1 cellular context compared by ENCODE assay signal in genomic region chr17:64667807-64668721, GRCh38.
A peak's percentile ranks its signal among the peaks of the same experiment; 100 is the strongest.
TF ChIP-seq lines count a peak whose summit lies in the region.

No MANE protein-coding gene starts in this region.

TF ChIP-seq in HCT116, 20 proteins besides CTCF, POLR2A, EP300 and RAD21:
- TF ChIP-seq TCF7L2 (IDR thresholded peaks at IDR 0.05; ENCODE audit: borderline replicate concordance, extremely low read depth, insufficient read depth, insufficient read length) (peak; percentile 71), CEBPB (IDR thresholded peaks at IDR 0.05; ENCODE audit: low read depth) (peak; percentile 29; the same call in 1 of the 2 replicates), SP1 (IDR thresholded peaks at IDR 0.05; ENCODE audit: low read depth) (peak; percentile 60), FOSL1 (IDR thresholded peaks at IDR 0.05; ENCODE audit: low read depth) (peak; percentile 85), JUND (IDR thresholded peaks at IDR 0.05) (peak; percentile 87), POLR2AphosphoS5 (IDR thresholded peaks at IDR 0.05; ENCODE audit: low read depth, low read length) (0 out of 2 replicates have a peak, but pooled peaks have one; percentile 10), CBX3 (IDR thresholded peaks at IDR 0.05; ENCODE audit: low read depth) (peak; percentile 92)
